10 cellular contexts compared by ENCODE assay signal in the genomic region with DNA sequence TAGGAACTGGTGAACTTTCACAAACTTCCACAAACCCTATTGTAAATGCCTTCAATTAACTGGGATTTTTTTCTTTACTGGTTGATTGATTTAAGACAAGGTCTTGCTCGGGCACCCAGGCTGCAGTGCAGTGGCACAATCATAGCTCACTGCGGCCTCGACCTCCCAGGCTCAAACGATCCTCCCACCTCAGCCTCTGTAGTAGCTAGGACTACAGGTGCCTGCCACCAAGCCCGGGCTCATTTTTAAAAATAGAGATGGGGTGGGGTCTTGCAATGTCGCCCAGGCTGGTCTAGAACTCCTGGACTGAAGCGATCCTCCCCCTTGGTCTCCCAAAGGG. TPM values are rescaled to one million over a fixed set of nuclear protein-coding genes. Genes with fewer than 3 reads are reported as not detected.
A peak's percentile ranks its signal among the peaks of the same experiment; 100 is the strongest.
DNase-seq lines count a peak whose midpoint lies in the region; ATAC-seq and TF ChIP-seq lines count a peak whose summit lies in the region.
"Had no signal": no experiment of that assay in that cellular context is flagged by ENCODE, and none has a peak within 500 bp of the region (broad histone marks: within the 10 kb centered on the region; RNA-seq: fewer than 3 reads in every experiment).

No MANE protein-coding gene starts in this region.

- DNase-seq in GM23338 (ENCODE audit: low spot score): no peak
- DNase-seq in T-helper 17 cell: no peak
- no peak for DNase-seq in fibroblast of villous mesenchyme (ENCODE audit: low read depth)
- no peak for DNase-seq in HUDEP-2 (lab: John Stamatoyannopoulos, UW; ENCODE audit: unreplicated experiment in 76 of 76)
- no peak for DNase-seq in NCI-H1092 treated with DMSO at 0.1 percent for 48 hours (lab: John Stamatoyannopoulos, UW)
- DNase-seq in GM10248 (ENCODE audit: extremely low spot score): no peak
- DNase-seq: NCI-H1436 treated with DMSO at 0.1 percent for 48 hours had no signal

- no peaks in the 10 kb centered on the region for H3K9me2 ChIP-seq in GM23338 (ENCODE audit: insufficient read depth)

- ATAC-seq in GM23338 (no peak), T-helper 17 cell (no peak), HG03025 (IDR thresholded peaks at IDR 0.05; ENCODE audit: low FRiP score, unreplicated experiment) (no peak)

- H3K4me1 ChIP-seq in GM23338 (ENCODE audit: insufficient read depth): peaks cover 14% of the 10 kb centered on the region
- H3K4me1 ChIP-seq in skeletal muscle satellite cell (ENCODE audit: control insufficient read depth, insufficient read depth, low read length): peaks cover 17% of the 10 kb centered on the region

- H3K9me3 Mint-ChIP-seq in GM23338: peaks cover 4% of the 10 kb centered on the region; the same call in 1 of the 3 replicates

- CTCF ChIA-PET in GM10248 (lab: Yijun Ruan, JAX): interaction anchor here (0.9 to 5.6 kb wide), 29 partner anchors 10 to 285 kb away, joined by 3 to 60 read pairs (median 4); a partner anchor contains a TSS

- H3K9me3 ChIP-seq in T-helper 17 cell (ENCODE audit: control insufficient read depth, low read length, poor library complexity, severe bottlenecking) (no peaks in the 10 kb centered on the region), skeletal muscle satellite cell (replicated peaks; ENCODE audit: low read length) (no peaks in the 10 kb centered on the region)

- H3K4me3 Mint-ChIP-seq in GM23338 (peak overlapping the region; percentile 79), T-helper 17 cell (peak overlapping the region; percentile 84)

- no peak overlapping the region for H3K27ac ChIP-seq in GM23338 (ENCODE audit: low read depth)

- H2AFZ ChIP-seq in GM23338: peak overlapping the region; percentile 97

- POLR2A ChIA-PET in GM10248 (lab: Yijun Ruan, JAX): interaction anchor here (0.6 kb wide), 1 partner anchor 64 kb away, joined by 4 read pairs; no protein-coding TSS in a partner anchor

- H3K36me3 Mint-ChIP-seq in GM23338 (ENCODE audit: low read depth) (peaks cover 49% of the 10 kb centered on the region), T-helper 17 cell (ENCODE audit: low read depth) (no peaks in the 10 kb centered on the region)

- peak overlapping the region; percentile 95 for H3K4me2 ChIP-seq in GM23338
- H3K4me2 ChIP-seq in skeletal muscle satellite cell (ENCODE audit: low read length): peak overlapping the region; percentile 88

- H3K9ac ChIP-seq in skeletal muscle satellite cell (ENCODE audit: low read depth, low read length): peak overlapping the region; percentile 68

- peak overlapping the region; percentile 88 for H3K4me3 ChIP-seq in GM23338
- H3K4me3 ChIP-seq in fibroblast of villous mesenchyme (ENCODE audit: low read depth, low read length): peak overlapping the region; percentile 48
- H3K4me3 ChIP-seq in skeletal muscle satellite cell (ENCODE audit: low read length): peak overlapping the region; percentile 66

- peaks cover 10% of the 10 kb centered on the region; the same call in 1 of the 2 replicates for H3F3A ChIP-seq in GM23338 (replicated peaks; ENCODE audit: low read depth)

- H3K4me1 Mint-ChIP-seq in GM23338 (peaks cover 18% of the 10 kb centered on the region), T-helper 17 cell (peaks cover 13% of the 10 kb centered on the region)

- peaks cover 10% of the 10 kb centered on the region for H3K27me3 Mint-ChIP-seq in GM23338 (ENCODE audit: insufficient read depth, low read depth, poor library complexity)
- H3K27me3 Mint-ChIP-seq in T-helper 17 cell: peaks cover 56% of the 10 kb centered on the region

- H3K79me2 ChIP-seq in GM23338 (replicated peaks; ENCODE audit: insufficient read depth): no peaks in the 10 kb centered on the region

- H3K27ac Mint-ChIP-seq in GM23338 (peak overlapping the region; percentile 93), T-helper 17 cell (peak overlapping the region; percentile 53)

- no peaks in the 10 kb centered on the region for H3K27me3 ChIP-seq in GM23338 (ENCODE audit: insufficient read depth)
- H3K27me3 ChIP-seq in skeletal muscle satellite cell (ENCODE audit: control insufficient read depth, insufficient read depth, low read length): no peaks in the 10 kb centered on the region

- no peaks in the 10 kb centered on the region for H4K20me1 ChIP-seq in GM23338 (replicated peaks; ENCODE audit: insufficient read depth)

- H3K36me3 ChIP-seq in GM23338 (ENCODE audit: insufficient read depth) (peaks cover 8% of the 10 kb centered on the region; the same call in 1 of the 2 replicates), skeletal muscle satellite cell (ENCODE audit: insufficient read depth, low read length) (no peaks in the 10 kb centered on the region)

- no peak for TF ChIP-seq CTCF in GM23338 (conservative IDR thresholded peaks at IDR 0.05; ENCODE audit: low read depth in 2 of 2)
- no peak for TF ChIP-seq CTCF in fibroblast of villous mesenchyme (IDR thresholded peaks at IDR 0.05; ENCODE audit: insufficient read depth, low read depth, low read length)
- TF ChIP-seq CTCF in GM10248 (IDR thresholded peaks at IDR 0.05; ENCODE audit: control extremely low read depth, extremely low read depth, low read depth, missing control alignments): no peak

TF ChIP-seq in GM23338, 12 proteins besides CTCF, POLR2A, EP300 and RAD21 (continues in another document):
- TF ChIP-seq, protein P1, sequence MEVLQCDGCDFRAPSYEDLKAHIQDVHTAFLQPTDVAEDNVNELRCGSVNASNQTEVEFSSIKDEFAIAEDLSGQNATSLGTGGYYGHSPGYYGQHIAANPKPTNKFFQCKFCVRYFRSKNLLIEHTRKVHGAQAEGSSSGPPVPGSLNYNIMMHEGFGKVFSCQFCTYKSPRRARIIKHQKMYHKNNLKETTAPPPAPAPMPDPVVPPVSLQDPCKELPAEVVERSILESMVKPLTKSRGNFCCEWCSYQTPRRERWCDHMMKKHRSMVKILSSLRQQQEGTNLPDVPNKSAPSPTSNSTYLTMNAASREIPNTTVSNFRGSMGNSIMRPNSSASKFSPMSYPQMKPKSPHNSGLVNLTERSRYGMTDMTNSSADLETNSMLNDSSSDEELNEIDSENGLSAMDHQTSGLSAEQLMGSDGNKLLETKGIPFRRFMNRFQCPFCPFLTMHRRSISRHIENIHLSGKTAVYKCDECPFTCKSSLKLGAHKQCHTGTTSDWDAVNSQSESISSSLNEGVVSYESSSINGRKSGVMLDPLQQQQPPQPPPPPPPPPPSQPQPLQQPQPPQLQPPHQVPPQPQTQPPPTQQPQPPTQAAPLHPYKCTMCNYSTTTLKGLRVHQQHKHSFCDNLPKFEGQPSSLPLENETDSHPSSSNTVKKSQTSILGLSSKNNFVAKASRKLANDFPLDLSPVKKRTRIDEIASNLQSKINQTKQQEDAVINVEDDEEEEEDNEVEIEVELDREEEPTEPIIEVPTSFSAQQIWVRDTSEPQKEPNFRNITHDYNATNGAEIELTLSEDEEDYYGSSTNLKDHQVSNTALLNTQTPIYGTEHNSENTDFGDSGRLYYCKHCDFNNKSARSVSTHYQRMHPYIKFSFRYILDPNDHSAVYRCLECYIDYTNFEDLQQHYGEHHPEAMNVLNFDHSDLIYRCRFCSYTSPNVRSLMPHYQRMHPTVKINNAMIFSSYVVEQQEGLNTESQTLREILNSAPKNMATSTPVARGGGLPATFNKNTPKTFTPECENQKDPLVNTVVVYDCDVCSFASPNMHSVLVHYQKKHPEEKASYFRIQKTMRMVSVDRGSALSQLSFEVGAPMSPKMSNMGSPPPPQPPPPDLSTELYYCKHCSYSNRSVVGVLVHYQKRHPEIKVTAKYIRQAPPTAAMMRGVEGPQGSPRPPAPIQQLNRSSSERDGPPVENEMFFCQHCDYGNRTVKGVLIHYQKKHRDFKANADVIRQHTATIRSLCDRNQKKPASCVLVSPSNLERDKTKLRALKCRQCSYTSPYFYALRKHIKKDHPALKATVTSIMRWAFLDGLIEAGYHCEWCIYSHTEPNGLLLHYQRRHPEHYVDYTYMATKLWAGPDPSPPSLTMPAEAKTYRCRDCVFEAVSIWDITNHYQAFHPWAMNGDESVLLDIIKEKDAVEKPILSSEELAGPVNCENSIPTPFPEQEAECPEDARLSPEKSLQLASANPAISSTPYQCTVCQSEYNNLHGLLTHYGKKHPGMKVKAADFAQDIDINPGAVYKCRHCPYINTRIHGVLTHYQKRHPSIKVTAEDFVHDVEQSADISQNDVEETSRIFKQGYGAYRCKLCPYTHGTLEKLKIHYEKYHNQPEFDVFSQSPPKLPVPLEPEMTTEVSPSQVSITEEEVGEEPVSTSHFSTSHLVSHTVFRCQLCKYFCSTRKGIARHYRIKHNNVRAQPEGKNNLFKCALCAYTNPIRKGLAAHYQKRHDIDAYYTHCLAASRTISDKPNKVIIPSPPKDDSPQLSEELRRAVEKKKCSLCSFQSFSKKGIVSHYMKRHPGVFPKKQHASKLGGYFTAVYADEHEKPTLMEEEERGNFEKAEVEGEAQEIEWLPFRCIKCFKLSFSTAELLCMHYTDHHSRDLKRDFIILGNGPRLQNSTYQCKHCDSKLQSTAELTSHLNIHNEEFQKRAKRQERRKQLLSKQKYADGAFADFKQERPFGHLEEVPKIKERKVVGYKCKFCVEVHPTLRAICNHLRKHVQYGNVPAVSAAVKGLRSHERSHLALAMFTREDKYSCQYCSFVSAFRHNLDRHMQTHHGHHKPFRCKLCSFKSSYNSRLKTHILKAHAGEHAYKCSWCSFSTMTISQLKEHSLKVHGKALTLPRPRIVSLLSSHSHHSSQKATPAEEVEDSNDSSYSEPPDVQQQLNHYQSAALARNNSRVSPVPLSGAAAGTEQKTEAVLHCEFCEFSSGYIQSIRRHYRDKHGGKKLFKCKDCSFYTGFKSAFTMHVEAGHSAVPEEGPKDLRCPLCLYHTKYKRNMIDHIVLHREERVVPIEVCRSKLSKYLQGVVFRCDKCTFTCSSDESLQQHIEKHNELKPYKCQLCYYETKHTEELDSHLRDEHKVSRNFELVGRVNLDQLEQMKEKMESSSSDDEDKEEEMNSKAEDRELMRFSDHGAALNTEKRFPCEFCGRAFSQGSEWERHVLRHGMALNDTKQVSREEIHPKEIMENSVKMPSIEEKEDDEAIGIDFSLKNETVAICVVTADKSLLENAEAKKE (CRISPR knock-in tag; IDR thresholded peaks at IDR 0.05): no peak
- no peak for TF ChIP-seq POLR2AphosphoS5 (IDR thresholded peaks at IDR 0.05; ENCODE audit: low read depth)

RNA-seq across cellular contexts. Expression of a gene that starts 35.7 kb away (rescaled TPM):
- 25.9 and 30.4 TPM in 2 replicates for total RNA-seq in GM23338 (2014; rRNA removed; shearing (Covaris generic))
- polyA plus RNA-seq in GM23338 (2016; fragmentation: Nextera tagmentation; extraction: Ambion mirVana): 17.4 and 22.5 TPM in 2 replicates
- total RNA-seq in T-helper 17 cell (10 to 100 TPM; 13.0 to 15.4 TPM), fibroblast of villous mesenchyme (7.1 and 12.1 TPM in 2 replicates)
- 6.6 and 12.7 TPM in 2 replicates for total RNA-seq in skeletal muscle satellite cell (2012; rRNA removed)

RNA-seq across cellular contexts. Expression of a gene that starts 44.3 kb away (rescaled TPM):
- total RNA-seq in GM23338 (2014; rRNA removed; shearing (Covaris generic)): 271 and 277 TPM in 2 replicates
- 63.0 and 67.3 TPM in 2 replicates for polyA plus RNA-seq in GM23338 (2016; fragmentation: Nextera tagmentation; extraction: Ambion mirVana)
- total RNA-seq in T-helper 17 cell (100 to 1,000 TPM; 154 to 190 TPM), fibroblast of villous mesenchyme (123 and 133 TPM in 2 replicates)
- 139 and 152 TPM in 2 replicates for total RNA-seq in skeletal muscle satellite cell (2012; rRNA removed)

RNA-seq across cellular contexts. Expression of a gene that starts 56.0 kb away (rescaled TPM):
- total RNA-seq in GM23338 (2014; rRNA removed; shearing (Covaris generic)): not detected in 2 replicates
- polyA plus RNA-seq in GM23338 (2016; fragmentation: Nextera tagmentation; extraction: Ambion mirVana): 0.27 and 0.52 TPM in 2 replicates
- total RNA-seq in T-helper 17 cell (under 1 TPM in 1 of 2 donors, not detected in 1; 0.68 TPM), fibroblast of villous mesenchyme (not detected in 2 replicates)
- total RNA-seq in skeletal muscle satellite cell (2012; rRNA removed): not detected in 2 replicates
- total RNA-seq: pulmonary artery endothelial cell had no signal
